8 cellular contexts compared by ENCODE assay signal in genomic region chr10:59181668-59182067, GRCh38. TPM values are rescaled to one million over a fixed set of nuclear protein-coding genes. Genes with fewer than 3 reads are reported as not detected.
DNase-seq lines count a peak whose midpoint lies in the region; ATAC-seq and TF ChIP-seq lines count a peak whose summit lies in the region.

No MANE protein-coding gene starts in this region.

- peak; percentile 34 for DNase-seq in GM10248 (ENCODE audit: extremely low spot score)
- peak; percentile 74 for DNase-seq in NCI-H69 (lab: John Stamatoyannopoulos, UW)
- peak in 1 of 10 donors; percentile 18 for DNase-seq in dorsolateral prefrontal cortex
- no peak for DNase-seq in GF-D8 (lab: John Stamatoyannopoulos, UW)
- no peak for DNase-seq in activated T-cell treated with anti-CD3 and anti-CD28 coated beads, Interleukin-2, amount 50 U/mL, for 24 hours

- ATAC-seq in HG02885 (IDR thresholded peaks at IDR 0.05; ENCODE audit: poor library complexity, unreplicated experiment): peak; percentile 97
- ATAC-seq in stimulated activated memory B cell treated with anti-CD40 and anti-IgM and Interleukin-4, amounts not matched to agents 10 μg/mL and 1 μg/mL and 100 μg/mL, for 72 hours: no peak

- CTCF ChIA-PET in GM10248 (lab: Yijun Ruan, JAX): interaction anchor here (1.0 to 2.8 kb wide), 5 partner anchors 67 to 234 kb away, joined by 3 to 33 read pairs (median 4); no protein-coding TSS in a partner anchor

- peak overlapping the region in 56 of 59 donors; percentile 6 to 93 (median 76) for H3K4me3 ChIP-seq in dorsolateral prefrontal cortex

- peaks cover 5% of the 10 kb centered on the region for H3K9me3 Mint-ChIP-seq in nephron
- H3K9me3 Mint-ChIP-seq in activated T-cell treated with anti-CD3 and anti-CD28 coated beads, Interleukin-2, amount 50 U/mL, for 24 hours: peaks cover 8% of the 10 kb centered on the region
- peaks cover 8% of the 10 kb centered on the region for H3K9me3 Mint-ChIP-seq in stimulated activated memory B cell treated with anti-CD40 and anti-IgM and Interleukin-4, amounts not matched to agents 10 μg/mL and 1 μg/mL and 100 μg/mL, for 72 hours

- peak; percentile 53 for TF ChIP-seq CTCF in GM10248 (IDR thresholded peaks at IDR 0.05; ENCODE audit: control extremely low read depth, extremely low read depth, low read depth, missing control alignments)
- TF ChIP-seq CTCF in dorsolateral prefrontal cortex (IDR thresholded peaks at IDR 0.05 in 54 of 56, conservative IDR thresholded peaks at IDR 0.05 in 2 of 56; ENCODE audit: low read depth in 1 of 56, partially characterized antibody in 56 of 56): peak; percentile 23 to 85 (median 69)
- peak; percentile 63 to 77 (median 75) for TF ChIP-seq CTCF in nephron (IDR thresholded peaks at IDR 0.05; ENCODE audit: unreplicated experiment in 3 of 3)

- H3K36me3 Mint-ChIP-seq in nephron (ENCODE audit: low read depth): peaks cover 5% of the 10 kb centered on the region
- H3K36me3 Mint-ChIP-seq in activated T-cell treated with anti-CD3 and anti-CD28 coated beads, Interleukin-2, amount 50 U/mL, for 24 hours (ENCODE audit: low read depth): no peaks in the 10 kb centered on the region
- H3K36me3 Mint-ChIP-seq in stimulated activated memory B cell treated with anti-CD40 and anti-IgM and Interleukin-4, amounts not matched to agents 10 μg/mL and 1 μg/mL and 100 μg/mL, for 72 hours: no peaks in the 10 kb centered on the region

- POLR2A ChIA-PET in GM10248 (lab: Yijun Ruan, JAX): no interaction called here

- H3K27me3 ChIP-seq in dorsolateral prefrontal cortex: no peaks in the 10 kb centered on the region

- H3K27me3 Mint-ChIP-seq in nephron (ENCODE audit: low read depth): peaks cover 6% of the 10 kb centered on the region
- H3K27me3 Mint-ChIP-seq in activated T-cell treated with anti-CD3 and anti-CD28 coated beads, Interleukin-2, amount 50 U/mL, for 24 hours: peaks cover 13% of the 10 kb centered on the region
- H3K27me3 Mint-ChIP-seq in stimulated activated memory B cell treated with anti-CD40 and anti-IgM and Interleukin-4, amounts not matched to agents 10 μg/mL and 1 μg/mL and 100 μg/mL, for 72 hours: peaks cover 11% of the 10 kb centered on the region

- peaks cover 7% of the 10 kb centered on the region for H3K4me1 Mint-ChIP-seq in nephron
- peaks cover 4% of the 10 kb centered on the region for H3K4me1 Mint-ChIP-seq in activated T-cell treated with anti-CD3 and anti-CD28 coated beads, Interleukin-2, amount 50 U/mL, for 24 hours (ENCODE audit: low read depth)
- H3K4me1 Mint-ChIP-seq in stimulated activated memory B cell treated with anti-CD40 and anti-IgM and Interleukin-4, amounts not matched to agents 10 μg/mL and 1 μg/mL and 100 μg/mL, for 72 hours: no peaks in the 10 kb centered on the region

- intact Hi-C loops in dorsolateral prefrontal cortex (cut with DNase I): loop anchor here (2.0 to 5.0 kb wide), 3 partner anchors 46 to 229 kb away; no protein-coding TSS in a partner anchor

- no peak overlapping the region for H3K4me3 Mint-ChIP-seq in nephron
- H3K4me3 Mint-ChIP-seq in activated T-cell treated with anti-CD3 and anti-CD28 coated beads, Interleukin-2, amount 50 U/mL, for 24 hours: no peak overlapping the region
- H3K4me3 Mint-ChIP-seq in stimulated activated memory B cell treated with anti-CD40 and anti-IgM and Interleukin-4, amounts not matched to agents 10 μg/mL and 1 μg/mL and 100 μg/mL, for 72 hours: no peak overlapping the region

- no peak overlapping the region for H3K27ac Mint-ChIP-seq in nephron
- H3K27ac Mint-ChIP-seq in activated T-cell treated with anti-CD3 and anti-CD28 coated beads, Interleukin-2, amount 50 U/mL, for 24 hours: no peak overlapping the region
- no peak overlapping the region for H3K27ac Mint-ChIP-seq in stimulated activated memory B cell treated with anti-CD40 and anti-IgM and Interleukin-4, amounts not matched to agents 10 μg/mL and 1 μg/mL and 100 μg/mL, for 72 hours

- H3K27ac ChIP-seq in dorsolateral prefrontal cortex: peak overlapping the region in 53 of 59 donors; percentile 1 to 98 (median 71)

RNA-seq across cellular contexts. Expression of gene PHYHIPL, which starts 5.2 kb away (rescaled TPM):
- total RNA-seq in dorsolateral prefrontal cortex: 100 to 1,000 TPM in 119 of 120 experiments, 10 to 100 TPM in 1; 87.4 to 225 (median 166) TPM

Comparison
In these comparisons a context has a peak if more than half of its experiments do, and no peak if none do; other contexts are left out.
1. DNase-seq: peak in GM10248 (single experiment) and NCI-H69 (single experiment); none in GF-D8 (single experiment) and activated T-cell treated with anti-CD3 and anti-CD28 coated beads, Interleukin-2, amount 50 U/mL, for 24 hours (single experiment).
2. Peak in every context shown above with its lines, with median percentiles within 50 percentile points of each other: CTCF ChIP-seq.